In the genomic region with DNA sequence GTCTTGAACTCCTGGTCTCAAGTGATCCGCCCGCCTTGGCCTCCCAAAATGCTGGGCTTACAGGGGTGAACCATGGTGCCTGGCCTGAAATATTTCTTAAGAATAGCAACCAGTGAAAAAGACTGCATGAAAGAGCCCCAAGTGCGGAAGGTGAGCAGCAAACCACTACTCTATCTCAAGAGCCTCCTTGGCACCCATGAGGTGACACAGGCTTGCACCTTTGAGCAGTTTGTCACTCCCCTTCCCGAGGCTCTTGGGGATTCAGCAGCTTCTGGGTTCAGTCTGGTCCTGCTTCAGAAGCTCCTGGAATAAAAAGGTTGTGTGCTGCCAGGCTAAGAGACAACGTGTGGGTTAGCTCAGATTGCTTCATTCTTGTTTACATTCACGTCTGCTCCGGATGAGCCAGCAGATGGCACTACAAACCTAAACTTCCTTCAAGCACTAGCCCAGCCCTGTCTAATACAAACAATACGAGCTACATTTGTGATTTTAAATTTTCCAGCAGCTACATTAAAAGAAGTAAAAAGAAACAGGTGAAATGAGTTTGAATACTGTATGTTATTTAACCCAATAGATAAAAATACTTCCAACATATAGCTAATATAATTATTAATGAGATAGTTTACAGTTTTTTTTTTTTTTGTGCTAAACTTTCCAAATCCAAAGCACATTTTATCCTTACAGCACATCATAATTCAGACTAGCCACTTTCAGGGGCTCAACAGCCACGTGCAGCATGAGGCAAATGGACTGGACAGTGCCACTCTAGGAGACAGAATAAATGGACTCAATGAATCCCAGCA, we compare ENCODE assay signal across 8 cellular contexts. TPM values are rescaled to one million over a fixed set of nuclear protein-coding genes. Genes with fewer than 3 reads are reported as not detected.
A peak's percentile ranks its signal among the peaks of the same experiment; 100 is the strongest.
DNase-seq lines count a peak whose midpoint lies in the region; ATAC-seq and TF ChIP-seq lines count a peak whose summit lies in the region.

No MANE protein-coding gene starts in this region.

- H3K36me3 Mint-ChIP-seq in CD14-positive monocyte = no peaks in the 10 kb centered on the region
- no peaks in the 10 kb centered on the region for H3K36me3 Mint-ChIP-seq in endothelial cell (ENCODE audit: low read depth, unreplicated experiment)

- H3K9me3 ChIP-seq in NT2/D1 (ENCODE audit: insufficient read depth, low read length) = no peaks in the 10 kb centered on the region

- H3K27ac Mint-ChIP-seq in CD14-positive monocyte (peak overlapping the region in 2 of 7 donors; percentile 30 to 57), endothelial cell (ENCODE audit: unreplicated experiment) (no peak overlapping the region)
- H3K27ac Mint-ChIP-seq in stimulated activated naive CD8-positive, alpha-beta T cell treated with anti-CD3 and anti-CD28 coated beads, Interleukin-15, amount 100 ng/mL, for 72 hours = peak overlapping the region; percentile 33 to 55

- H3K4me1 Mint-ChIP-seq in CD14-positive monocyte (peaks cover 3% of the 10 kb centered on the region), endothelial cell (ENCODE audit: unreplicated experiment) (no peaks in the 10 kb centered on the region)
- peaks cover 55% of the 10 kb centered on the region for H3K4me1 Mint-ChIP-seq in stimulated activated naive CD8-positive, alpha-beta T cell treated with anti-CD3 and anti-CD28 coated beads, Interleukin-15, amount 100 ng/mL, for 72 hours

- intact Hi-C loops in CD14-positive monocyte (cut with micrococcal nuclease) = loop anchor here (2.0 to 5.0 kb wide), 4 partner anchors 237 to 538 kb away; no protein-coding TSS in a partner anchor

- H3K27me3 Mint-ChIP-seq in CD14-positive monocyte (ENCODE audit: low read depth in 3 of 3) (peaks cover 0 to 3% (median 0%) of the 10 kb centered on the region in 3 donors), endothelial cell (ENCODE audit: unreplicated experiment) (no peaks in the 10 kb centered on the region)
- H3K27me3 Mint-ChIP-seq in stimulated activated naive CD8-positive, alpha-beta T cell treated with anti-CD3 and anti-CD28 coated beads, Interleukin-15, amount 100 ng/mL, for 72 hours = no peaks in the 10 kb centered on the region

- no peaks in the 10 kb centered on the region for H3K4me1 ChIP-seq in NT2/D1 (ENCODE audit: insufficient read depth, insufficient read length)

- H3K27me3 ChIP-seq in NT2/D1 (ENCODE audit: insufficient read depth, insufficient read length) = no peaks in the 10 kb centered on the region

- H3K36me3 ChIP-seq in NT2/D1 (ENCODE audit: insufficient read depth, insufficient read length, low read length) = no peaks in the 10 kb centered on the region

- peak; percentile 61 for ATAC-seq in GM19328 (IDR thresholded peaks at IDR 0.05; ENCODE audit: unreplicated experiment)
- ATAC-seq in stimulated activated naive CD8-positive, alpha-beta T cell treated with anti-CD3 and anti-CD28 coated beads, Interleukin-15, amount 100 ng/mL, for 72 hours = peak; percentile 88

- H3K9ac ChIP-seq in NT2/D1 (ENCODE audit: insufficient read length, low read depth) = no peak overlapping the region

- peak; percentile 62 for DNase-seq in CD14-positive monocyte (ENCODE audit: low spot score)
- peak; percentile 95 for DNase-seq in HuH-7 (ENCODE audit: low spot score)
- peak; percentile 57 for DNase-seq in NT2/D1 (ENCODE audit: low read depth, low spot score)
- peak; percentile 21 for DNase-seq in activated CD8-positive, alpha-beta memory T cell treated with anti-CD3 and anti-CD28 coated beads, Interleukin-2, amount 50 U/mL, for 24 hours (ENCODE audit: extremely low read depth)
- peak; percentile 62 for DNase-seq in endothelial cell (ENCODE audit: low spot score)
- peak; percentile 81 for DNase-seq in mucosa of gallbladder (ENCODE audit: low spot score)
- DNase-seq in stimulated activated naive CD8-positive, alpha-beta T cell treated with anti-CD3 and anti-CD28 coated beads, Interleukin-15, amount 100 ng/mL, for 72 hours = peak; percentile 60 to 70

- H3K9me3 Mint-ChIP-seq in CD14-positive monocyte (no peaks in the 10 kb centered on the region), endothelial cell (ENCODE audit: unreplicated experiment) (no peaks in the 10 kb centered on the region)
- no peaks in the 10 kb centered on the region for H3K9me3 Mint-ChIP-seq in stimulated activated naive CD8-positive, alpha-beta T cell treated with anti-CD3 and anti-CD28 coated beads, Interleukin-15, amount 100 ng/mL, for 72 hours

- TF ChIP-seq CTCF in CD14-positive monocyte (IDR thresholded peaks at IDR 0.05) = peak; percentile 76
- TF ChIP-seq CTCF in endothelial cell (IDR thresholded peaks at IDR 0.05; ENCODE audit: unreplicated experiment) = peak; percentile 45

- no peak overlapping the region for H3K4me3 Mint-ChIP-seq in CD14-positive monocyte
- no peak overlapping the region for H3K4me3 Mint-ChIP-seq in endothelial cell (ENCODE audit: unreplicated experiment)
- peak overlapping the region in 1 of 2 donors; percentile 42 for H3K4me3 Mint-ChIP-seq in stimulated activated naive CD8-positive, alpha-beta T cell treated with anti-CD3 and anti-CD28 coated beads, Interleukin-15, amount 100 ng/mL, for 72 hours

- no peak overlapping the region for H3K4me3 ChIP-seq in NT2/D1 (ENCODE audit: insufficient read length, low read depth)

RNA-seq across cellular contexts. Expression of a gene that starts 46.2 kb away (rescaled TPM):
- not detected for polyA plus RNA-seq in CD14-positive monocyte
- not detected for total RNA-seq in endothelial cell (ENCODE audit: unreplicated experiment)
- not detected for total RNA-seq in mucosa of gallbladder

Comparison
In these comparisons a context has a peak if more than half of its experiments do, and no peak if none do; other contexts are left out.
1. DNase-seq: peak in every context shown above with its lines; median percentile 95 in HuH-7; 81 in mucosa of gallbladder; 65 in stimulated activated naive CD8-positive, alpha-beta T cell treated with anti-CD3 and anti-CD28 coated beads, Interleukin-15, amount 100 ng/mL, for 72 hours; 62 in CD14-positive monocyte; 62 in endothelial cell; 57 in NT2/D1; 21 in activated CD8-positive, alpha-beta memory T cell treated with anti-CD3 and anti-CD28 coated beads, Interleukin-2, amount 50 U/mL, for 24 hours.